ENCODE assay signal across 28 cellular contexts in the genomic region with DNA sequence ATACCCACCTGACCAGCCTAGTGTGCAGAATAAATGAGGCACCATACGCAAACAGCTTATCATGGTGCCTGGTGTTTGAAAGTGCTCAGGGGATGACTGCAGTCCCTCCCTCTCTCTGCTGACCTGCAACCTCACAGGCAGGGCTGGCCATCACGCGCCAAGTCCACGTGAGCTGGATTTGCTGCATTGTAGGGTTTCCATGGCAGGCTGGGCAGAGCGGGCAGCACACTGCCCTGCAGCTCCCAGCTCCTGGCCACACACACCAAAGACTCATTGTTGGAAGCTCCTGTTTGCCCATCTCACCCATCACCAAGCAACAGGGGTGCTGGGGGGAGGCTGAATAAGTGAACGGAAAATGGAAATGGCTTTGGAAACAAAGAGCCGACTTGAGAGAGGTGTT.
DNase-seq lines count a peak whose midpoint lies in the region; ATAC-seq and TF ChIP-seq lines count a peak whose summit lies in the region.
"Had no signal": no experiment of that assay in that cellular context is flagged by ENCODE, and none has a peak within 500 bp of the region (broad histone marks: within the 10 kb centered on the region; RNA-seq: fewer than 3 reads in every experiment).

No MANE protein-coding gene starts in this region.

- peak overlapping the region; percentile 35 for H2BK15ac ChIP-seq in neuronal stem cell (ENCODE audit: low read length)

- no peak overlapping the region for H2BK120ac ChIP-seq in neuronal stem cell (ENCODE audit: low read depth, low read length)

- no peak overlapping the region for H3K4me3 ChIP-seq in neuronal stem cell (ENCODE audit: low read length in 2 of 2)
- H3K4me3 ChIP-seq: BLaER1 treated with 17β-estradiol and CSF1 and Interleukin-3, amounts not matched to agents 10 nM and 100 nM; dorsolateral prefrontal cortex; gastroesophageal sphincter; K562; left ventricle myocardium inferior; MG63; spleen; upper lobe of left lung had no signal

- H2BK12ac ChIP-seq in neuronal stem cell (ENCODE audit: low read length): no peak overlapping the region

- peak overlapping the region; percentile 68 for H3K18ac ChIP-seq in neuronal stem cell (ENCODE audit: low read length)

- no peaks in the 10 kb centered on the region for H3K36me3 ChIP-seq in neuronal stem cell (replicated peaks in 1 of 2; ENCODE audit: control insufficient read depth in 2 of 2, insufficient read depth in 2 of 2, low read length in 2 of 2)
- H3K36me3 ChIP-seq: BLaER1 treated with 17β-estradiol and CSF1 and Interleukin-3, amounts not matched to agents 10 nM and 100 nM; gastroesophageal sphincter; left ventricle myocardium inferior; MG63; spleen; upper lobe of left lung had no signal

- no peak overlapping the region for H3K27ac ChIP-seq in neuronal stem cell (replicated peaks; ENCODE audit: low read length)
- H3K27ac ChIP-seq in RWPE1: no peak overlapping the region
- H3K27ac ChIP-seq: BLaER1 treated with 17β-estradiol and CSF1 and Interleukin-3, amounts not matched to agents 10 nM and 100 nM; dorsolateral prefrontal cortex; gastroesophageal sphincter; left ventricle myocardium inferior; spleen; upper lobe of left lung had no signal

- no peak overlapping the region for H4K91ac ChIP-seq in neuronal stem cell (ENCODE audit: low read depth, low read length, poor library complexity)

- DNase-seq in Ammon's horn (ENCODE audit: low spot score) (peak; percentile 79), DMS153 treated with DMSO at 0.1 percent for 48 hours (lab: John Stamatoyannopoulos, UW; ENCODE audit: unreplicated experiment) (peak; percentile 56), amygdala (lab: John Stamatoyannopoulos, UW) (peak in 39 of 56 donors; percentile 1 to 66 (median 20)), neuronal stem cell (ENCODE audit: low spot score) (no peak), RWPE1 (ENCODE audit: low spot score) (no peak), retina (no peak)
- DNase-seq: activated CD4-positive, alpha-beta T cell treated with anti-CD3 and anti-CD28 coated beads for 1 hour; activated CD8-positive, alpha-beta T cell treated with anti-CD3 and anti-CD28 coated beads, Interleukin-2, amount 10 ng/mL, durations not matched to agents 7 days and 5 days; activated gamma-delta T cell; activated naive CD8-positive, alpha-beta T cell treated with anti-CD3 and anti-CD28 coated beads, Interleukin-2, amount 10 ng/mL, durations not matched to agents 7 days and 5 days; Caco-2; DND-41; H9; left ventricle myocardium inferior; MG63; NCI-H1436 treated with DMSO at 0.1 percent for 48 hours; NCI-H2171 treated with DMSO at 0.1 percent for 48 hours; NCI-H69; occipital lobe; spleen; T-helper 2 cell had no signal

- H3K14ac ChIP-seq in neuronal stem cell (ENCODE audit: low read length): no peak overlapping the region

- POLR2A ChIA-PET in RWPE1 (lab: Yijun Ruan, JAX; ENCODE audit: low non-redundant PET): no interaction called here

- ATAC-seq in GM18861 (IDR thresholded peaks at IDR 0.05; ENCODE audit: unreplicated experiment): no peak
- ATAC-seq: activated CD8-positive, alpha-beta T cell treated with anti-CD3 and anti-CD28 coated beads, Interleukin-2, amount 10 ng/mL, durations not matched to agents 7 days and 5 days; gastroesophageal sphincter; K562; SK-N-SH treated with all-trans-retinoic acid at 6 μM for 48 hours had no signal

- no peak overlapping the region for H3K4me2 ChIP-seq in neuronal stem cell (ENCODE audit: insufficient read depth, low read length, poor library complexity, severe bottlenecking)
- H3K4me2 ChIP-seq: BLaER1 treated with 17β-estradiol and CSF1 and Interleukin-3, amounts not matched to agents 10 nM and 100 nM had no signal

- H2BK5ac ChIP-seq in neuronal stem cell (ENCODE audit: low read length): no peak overlapping the region

- H2AFZ ChIP-seq in neuronal stem cell (ENCODE audit: low read length): no peak overlapping the region

- WGBS in neuronal stem cell (ENCODE audit: extremely low coverage in 2 of 2, insufficient read length in 2 of 2, insufficient replicate concordance in 1 of 2), 2 donors: no CpG with 5 or more reads among the region's 7 CpGs

- H3K27me3 ChIP-seq in neuronal stem cell (ENCODE audit: control insufficient read depth in 3 of 3, insufficient read depth in 3 of 3, low read depth in 1 of 3, low read length in 3 of 3): peaks cover 0 to 9% (median 0%) of the 10 kb centered on the region in 3 experiments
- H3K27me3 ChIP-seq: BLaER1 treated with 17β-estradiol and CSF1 and Interleukin-3, amounts not matched to agents 10 nM and 100 nM; upper lobe of left lung had no signal

- no peak overlapping the region for H4K8ac ChIP-seq in neuronal stem cell (ENCODE audit: low read depth, low read length)

- no peaks in the 10 kb centered on the region for H3K79me1 ChIP-seq in neuronal stem cell (ENCODE audit: low read depth, low read length)

- H3K23ac ChIP-seq in neuronal stem cell (ENCODE audit: low read depth, low read length, poor library complexity): no peak overlapping the region

- CTCF ChIA-PET in RWPE1 (lab: Yijun Ruan, JAX): interaction anchor here (0.6 kb wide), 1 partner anchor 49 kb away, joined by 3 read pairs; no protein-coding TSS in a partner anchor

- no peak for TF ChIP-seq CTCF in RWPE1 (conservative IDR thresholded peaks at IDR 0.05; ENCODE audit: low read depth)

- no peak overlapping the region for H3K9ac ChIP-seq in neuronal stem cell (ENCODE audit: low read depth, low read length, poor library complexity)
- H3K9ac ChIP-seq: BLaER1 treated with 17β-estradiol and CSF1 and Interleukin-3, amounts not matched to agents 10 nM and 100 nM had no signal

- peaks cover 2 to 4% of the 10 kb centered on the region in 2 donors for H3K4me1 ChIP-seq in neuronal stem cell (ENCODE audit: control insufficient read depth in 2 of 2, insufficient read depth in 1 of 2, low read depth in 1 of 2, low read length in 2 of 2)
- H3K4me1 ChIP-seq: BLaER1 treated with 17β-estradiol and CSF1 and Interleukin-3, amounts not matched to agents 10 nM and 100 nM; Caco-2; gastroesophageal sphincter; left ventricle myocardium inferior; spleen; upper lobe of left lung had no signal

- no peak overlapping the region for H3K4ac ChIP-seq in neuronal stem cell (ENCODE audit: low read length)

- H3K9me3 ChIP-seq in neuronal stem cell (replicated peaks in 1 of 2; ENCODE audit: control insufficient read depth in 2 of 2, insufficient read depth in 1 of 2, low read depth in 1 of 2, low read length in 2 of 2): no peaks in the 10 kb centered on the region
- H3K9me3 ChIP-seq: Caco-2, gastroesophageal sphincter, left ventricle myocardium inferior, spleen, upper lobe of left lung had no signal

- no peak overlapping the region for H2AK5ac ChIP-seq in neuronal stem cell (ENCODE audit: low read depth, low read length)

Comparison
In these comparisons a context has a peak if more than half of its experiments do, and no peak if none do; other contexts are left out.
1. DNase-seq: peak in Ammon's horn (single experiment), DMS153 treated with DMSO at 0.1 percent for 48 hours (single experiment) and amygdala (39 of 56); none in neuronal stem cell (single experiment), RWPE1 (single experiment) and retina (single experiment).